Comparison of ENCODE assay signal across 1 cellular context in the genomic region with DNA sequence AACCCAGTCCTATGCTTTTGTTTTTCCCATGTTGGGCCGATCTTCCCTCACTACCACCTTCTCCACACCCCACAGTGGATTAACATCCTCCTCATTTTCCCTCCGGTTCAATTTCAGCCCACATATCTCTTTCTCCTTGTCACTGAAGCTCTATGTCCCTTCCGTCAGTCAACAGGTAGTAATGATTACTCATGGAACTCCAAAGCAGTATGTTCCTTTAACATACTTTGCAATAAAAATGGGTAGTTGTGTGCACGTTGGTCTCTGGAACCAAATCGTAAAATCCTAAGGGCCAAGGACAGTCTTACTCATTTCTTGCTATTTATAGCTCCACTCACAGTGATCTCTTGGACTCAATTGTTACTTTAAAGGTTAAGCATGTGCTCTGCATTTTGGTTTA.
TF ChIP-seq lines count a peak whose summit lies in the region.

No MANE protein-coding gene starts in this region.

TF ChIP-seq in endothelial cell of umbilical vein, 7 proteins besides CTCF, POLR2A, EP300 and RAD21:
- TF ChIP-seq EZH2 (IDR thresholded peaks at IDR 0.05; ENCODE audit: borderline replicate concordance, low read depth, low read length, severe bottlenecking) (no peak), FOS (IDR thresholded peaks at IDR 0.05; ENCODE audit: borderline replicate concordance, insufficient read depth, low read length) (no peak), POLR2AphosphoS5 (IDR thresholded peaks at IDR 0.05; ENCODE audit: insufficient read depth, low read depth, low read length) (no peak), MYC (IDR thresholded peaks at IDR 0.05; ENCODE audit: low read depth, low read length) (no peak), MAX (IDR thresholded peaks at IDR 0.05; ENCODE audit: insufficient read depth, insufficient read length) (no peak), GATA2 (IDR thresholded peaks at IDR 0.05; ENCODE audit: insufficient read depth, insufficient read length, low read depth, low read length) (no peak), JUN (IDR thresholded peaks at IDR 0.05; ENCODE audit: borderline replicate concordance, insufficient read depth, insufficient read length, low read depth) (no peak)
